ENCODE assay signal across 1 cellular context in the genomic region with DNA sequence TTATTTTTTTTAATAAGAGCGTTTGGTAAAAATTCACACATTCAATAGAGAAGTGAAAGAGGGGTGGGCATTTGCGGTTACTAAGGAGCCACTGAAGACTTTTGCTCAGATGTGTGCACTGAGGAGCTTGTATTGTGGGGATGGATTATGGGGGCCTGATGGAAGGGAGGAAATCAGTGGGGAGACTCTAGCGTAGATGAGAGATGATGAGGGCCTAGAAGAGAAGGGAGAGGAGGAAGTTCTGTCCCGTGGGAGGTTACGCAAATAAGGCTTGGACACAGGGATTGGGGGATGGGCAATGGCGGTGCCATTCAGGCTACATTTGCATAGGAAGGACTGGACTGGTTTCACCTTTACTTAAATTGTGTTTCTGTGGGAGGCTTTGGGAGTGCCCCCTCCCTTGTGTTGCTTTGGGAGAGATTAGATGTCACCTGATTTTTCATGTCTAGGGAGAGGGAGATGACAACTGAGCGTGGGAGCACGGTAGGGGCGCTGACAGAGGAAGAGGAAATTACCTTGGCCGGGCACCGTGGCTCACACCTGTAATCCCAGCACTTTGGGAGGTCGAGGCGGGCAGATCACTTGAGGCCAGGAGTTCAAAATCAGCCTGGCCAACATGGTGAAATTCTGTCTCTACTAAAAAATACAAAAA.
A peak's percentile ranks its signal among the peaks of the same experiment; 100 is the strongest.
TF ChIP-seq lines count a peak whose summit lies in the region.

No MANE protein-coding gene starts in this region.

TF ChIP-seq in K562, 482 proteins besides CTCF, POLR2A, EP300 and RAD21 (continued from another document and continues in another):
- TF ChIP-seq, protein P1, sequence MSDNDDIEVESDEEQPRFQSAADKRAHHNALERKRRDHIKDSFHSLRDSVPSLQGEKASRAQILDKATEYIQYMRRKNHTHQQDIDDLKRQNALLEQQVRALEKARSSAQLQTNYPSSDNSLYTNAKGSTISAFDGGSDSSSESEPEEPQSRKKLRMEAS (CRISPR knock-in tag; IDR thresholded peaks at IDR 0.05): no peak
- TF ChIP-seq PCBP2 (IDR thresholded peaks at IDR 0.05; ENCODE audit: low read depth, low read length, poor library complexity, severe bottlenecking) (no peak), ZSCAN32 (CRISPR knock-in tag; IDR thresholded peaks at IDR 0.05) (no peak), SMARCE1 (IDR thresholded peaks at IDR 0.05) (peak; percentile 77), FOXJ2 (tag; IDR thresholded peaks at IDR 0.05) (0 out of 2 replicates have a peak, but pooled peaks have one; percentile 63), SMAD1 (IDR thresholded peaks at IDR 0.05; ENCODE audit: low read depth, low read length, partially characterized antibody) (no peak), NR2C1 (IDR thresholded peaks at IDR 0.05) (no peak), NR2C1 (tag; IDR thresholded peaks at IDR 0.05) (0 out of 2 replicates have a peak, but pooled peaks have one; percentile 24), TEAD4 (IDR thresholded peaks at IDR 0.05; ENCODE audit: low read length) (0 out of 2 replicates have a peak, but pooled peaks have one; percentile 13), TEAD4 (CRISPR knock-in tag; IDR thresholded peaks at IDR 0.05; ENCODE audit: borderline replicate concordance) (no peak), RCOR1 (IDR thresholded peaks at IDR 0.05; ENCODE audit: borderline replicate concordance in 1 of 2, low read depth in 2 of 2, low read length in 2 of 2) (peak in 1 of 2 experiments; percentile 73; a peak in 1 of 4 replicates), TCF3 (CRISPR knock-in tag; IDR thresholded peaks at IDR 0.05) (0 out of 2 replicates have a peak, but pooled peaks have one; percentile 38), CBFA2T3 (IDR thresholded peaks at IDR 0.05) (peak; percentile 60), GABPA (tag; conservative IDR thresholded peaks at IDR 0.05; ENCODE audit: low read depth) (0 out of 2 replicates have a peak, but pooled peaks have one; percentile 18), BHLHE40 (IDR thresholded peaks at IDR 0.05; ENCODE audit: low read length) (peak; percentile 32; the same call in 1 of the 2 replicates), CTBP1 (IDR thresholded peaks at IDR 0.05; ENCODE audit: borderline replicate concordance) (peak; percentile 80), ZEB2 (IDR thresholded peaks at IDR 0.05) (peak; percentile 94), TOE1 (IDR thresholded peaks at IDR 0.05; ENCODE audit: borderline replicate concordance) (peak; percentile 77; the same call in 1 of the 2 replicates), TOE1 (CRISPR knock-in tag; IDR thresholded peaks at IDR 0.05; ENCODE audit: borderline replicate concordance, low read depth) (no peak), MAZ (CRISPR knock-in tag; conservative IDR thresholded peaks at IDR 0.05 in 1 of 2, IDR thresholded peaks at IDR 0.05 in 1 of 2) (peak; percentile 55 to 74; a peak in 3 of 4 replicates), NCOA1 (IDR thresholded peaks at IDR 0.05; ENCODE audit: low read depth) (peak; percentile 32), NFIC (IDR thresholded peaks at IDR 0.05) (no peak), ZNF76 (CRISPR knock-in tag; IDR thresholded peaks at IDR 0.05; ENCODE audit: borderline replicate concordance) (no peak), L3MBTL2 (IDR thresholded peaks at IDR 0.05) (peak; percentile 88), MTA3 (IDR thresholded peaks at IDR 0.05; ENCODE audit: borderline replicate concordance) (peak; percentile 54; the same call in 1 of the 2 replicates), HDAC2 (IDR thresholded peaks at IDR 0.05) (peak; percentile 76; the same call in 1 of the 2 replicates), ZFP36 (IDR thresholded peaks at IDR 0.05; ENCODE audit: low read depth, low read length, partially characterized antibody) (no peak), ZNF586 (CRISPR knock-in tag; conservative IDR thresholded peaks at IDR 0.05) (no peak), NCOR1 (IDR thresholded peaks at IDR 0.05) (peak; percentile 24), ZBTB11 (CRISPR knock-in tag; IDR thresholded peaks at IDR 0.05) (peak in 1 of 3 experiments; percentile 14; a peak in 1 of 6 replicates), EP400 (IDR thresholded peaks at IDR 0.05) (peak; percentile 41; the same call in 1 of the 2 replicates), NR4A1 (CRISPR knock-in tag; IDR thresholded peaks at IDR 0.05) (no peak), NR4A1 (tag; IDR thresholded peaks at IDR 0.05) (peak; percentile 68; the same call in 1 of the 2 replicates), SNIP1 (IDR thresholded peaks at IDR 0.05; ENCODE audit: low read depth) (no peak), MTA1 (IDR thresholded peaks at IDR 0.05; ENCODE audit: borderline replicate concordance) (peak; percentile 35; the same call in 1 of the 2 replicates), YY1 (IDR thresholded peaks at IDR 0.05; ENCODE audit: borderline replicate concordance in 1 of 3, control insufficient read depth in 1 of 3, extremely low read depth in 1 of 3, insufficient read depth in 3 of 3, insufficient read length in 1 of 3, insufficient replicate concordance in 2 of 3, low read depth in 1 of 3, low read length in 2 of 3) (peak in 2 of 3 experiments; percentile 29 to 68), PRDM10 (IDR thresholded peaks at IDR 0.05; ENCODE audit: partially characterized antibody) (peak; percentile 58), NONO (IDR thresholded peaks at IDR 0.05; ENCODE audit: low read depth in 2 of 2, low read length in 1 of 2) (0 out of 4 replicates have a peak, but pooled peaks of 1 of the 2 experiments have one; percentile 15), VEZF1 (CRISPR knock-in tag; IDR thresholded peaks at IDR 0.05) (peak; percentile 73), ZNF785 (CRISPR knock-in tag; IDR thresholded peaks at IDR 0.05) (no peak)
- TF ChIP-seq, protein P2, sequence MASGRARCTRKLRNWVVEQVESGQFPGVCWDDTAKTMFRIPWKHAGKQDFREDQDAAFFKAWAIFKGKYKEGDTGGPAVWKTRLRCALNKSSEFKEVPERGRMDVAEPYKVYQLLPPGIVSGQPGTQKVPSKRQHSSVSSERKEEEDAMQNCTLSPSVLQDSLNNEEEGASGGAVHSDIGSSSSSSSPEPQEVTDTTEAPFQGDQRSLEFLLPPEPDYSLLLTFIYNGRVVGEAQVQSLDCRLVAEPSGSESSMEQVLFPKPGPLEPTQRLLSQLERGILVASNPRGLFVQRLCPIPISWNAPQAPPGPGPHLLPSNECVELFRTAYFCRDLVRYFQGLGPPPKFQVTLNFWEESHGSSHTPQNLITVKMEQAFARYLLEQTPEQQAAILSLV (tag; IDR thresholded peaks at IDR 0.05): no peak
- TF ChIP-seq, protein P3, sequence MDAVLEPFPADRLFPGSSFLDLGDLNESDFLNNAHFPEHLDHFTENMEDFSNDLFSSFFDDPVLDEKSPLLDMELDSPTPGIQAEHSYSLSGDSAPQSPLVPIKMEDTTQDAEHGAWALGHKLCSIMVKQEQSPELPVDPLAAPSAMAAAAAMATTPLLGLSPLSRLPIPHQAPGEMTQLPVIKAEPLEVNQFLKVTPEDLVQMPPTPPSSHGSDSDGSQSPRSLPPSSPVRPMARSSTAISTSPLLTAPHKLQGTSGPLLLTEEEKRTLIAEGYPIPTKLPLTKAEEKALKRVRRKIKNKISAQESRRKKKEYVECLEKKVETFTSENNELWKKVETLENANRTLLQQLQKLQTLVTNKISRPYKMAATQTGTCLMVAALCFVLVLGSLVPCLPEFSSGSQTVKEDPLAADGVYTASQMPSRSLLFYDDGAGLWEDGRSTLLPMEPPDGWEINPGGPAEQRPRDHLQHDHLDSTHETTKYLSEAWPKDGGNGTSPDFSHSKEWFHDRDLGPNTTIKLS (IDR thresholded peaks at IDR 0.05; ENCODE audit: borderline replicate concordance, low read depth): 0 out of 2 replicates have a peak, but pooled peaks have one; percentile 26
- TF ChIP-seq, protein P4, sequence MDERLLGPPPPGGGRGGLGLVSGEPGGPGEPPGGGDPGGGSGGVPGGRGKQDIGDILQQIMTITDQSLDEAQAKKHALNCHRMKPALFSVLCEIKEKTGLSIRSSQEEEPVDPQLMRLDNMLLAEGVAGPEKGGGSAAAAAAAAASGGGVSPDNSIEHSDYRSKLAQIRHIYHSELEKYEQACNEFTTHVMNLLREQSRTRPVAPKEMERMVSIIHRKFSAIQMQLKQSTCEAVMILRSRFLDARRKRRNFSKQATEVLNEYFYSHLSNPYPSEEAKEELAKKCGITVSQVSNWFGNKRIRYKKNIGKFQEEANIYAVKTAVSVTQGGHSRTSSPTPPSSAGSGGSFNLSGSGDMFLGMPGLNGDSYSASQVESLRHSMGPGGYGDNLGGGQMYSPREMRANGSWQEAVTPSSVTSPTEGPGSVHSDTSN (CRISPR knock-in tag; IDR thresholded peaks at IDR 0.05; ENCODE audit: low read depth): no peak
- TF ChIP-seq, protein P4 (tag; conservative IDR thresholded peaks at IDR 0.05; ENCODE audit: low read depth): peak; percentile 64
- TF ChIP-seq, protein P5, sequence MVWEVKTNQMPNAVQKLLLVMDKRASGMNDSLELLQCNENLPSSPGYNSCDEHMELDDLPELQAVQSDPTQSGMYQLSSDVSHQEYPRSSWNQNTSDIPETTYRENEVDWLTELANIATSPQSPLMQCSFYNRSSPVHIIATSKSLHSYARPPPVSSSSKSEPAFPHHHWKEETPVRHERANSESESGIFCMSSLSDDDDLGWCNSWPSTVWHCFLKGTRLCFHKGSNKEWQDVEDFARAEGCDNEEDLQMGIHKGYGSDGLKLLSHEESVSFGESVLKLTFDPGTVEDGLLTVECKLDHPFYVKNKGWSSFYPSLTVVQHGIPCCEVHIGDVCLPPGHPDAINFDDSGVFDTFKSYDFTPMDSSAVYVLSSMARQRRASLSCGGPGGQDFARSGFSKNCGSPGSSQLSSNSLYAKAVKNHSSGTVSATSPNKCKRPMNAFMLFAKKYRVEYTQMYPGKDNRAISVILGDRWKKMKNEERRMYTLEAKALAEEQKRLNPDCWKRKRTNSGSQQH (CRISPR knock-in tag; IDR thresholded peaks at IDR 0.05): 0 out of 2 replicates have a peak, but pooled peaks have one; percentile 25
